11 cellular contexts compared by ENCODE assay signal in the genomic region with DNA sequence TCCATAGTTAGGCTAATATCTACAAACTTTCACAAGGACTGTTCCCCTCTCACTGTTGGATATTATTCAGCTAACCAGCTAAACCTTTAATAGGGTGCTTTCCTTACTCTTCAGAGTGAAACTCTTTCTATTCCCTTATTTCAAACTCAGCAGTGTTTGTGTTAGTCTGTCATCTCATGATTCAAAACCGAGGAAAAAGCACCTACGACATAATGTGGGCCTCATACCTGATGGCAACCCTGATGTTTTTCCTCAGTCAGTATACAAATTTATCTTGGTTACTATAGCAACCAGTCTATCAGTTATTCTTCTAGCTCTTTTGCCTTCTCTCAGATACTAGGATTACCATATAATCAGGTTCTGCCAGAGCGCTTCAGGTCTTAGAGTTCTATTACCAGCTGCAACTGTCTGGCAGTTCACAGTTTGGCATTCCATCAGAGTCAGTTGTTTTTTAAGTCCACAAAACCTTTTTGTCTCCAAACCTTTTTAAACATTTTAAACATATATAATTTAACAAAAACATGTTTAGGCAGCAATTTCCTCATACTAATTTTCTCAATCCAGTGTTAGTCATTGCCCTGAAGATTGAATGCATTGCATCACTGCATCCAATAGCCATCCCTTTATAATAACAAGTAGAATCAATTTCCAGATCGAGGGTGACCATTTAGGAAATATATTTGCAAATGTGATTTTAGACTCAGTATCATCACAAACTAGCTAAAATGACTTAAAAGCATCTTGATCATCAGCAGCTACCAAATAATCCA. TPM values are rescaled to one million over a fixed set of nuclear protein-coding genes. Genes with fewer than 3 reads are reported as not detected.
A peak's percentile ranks its signal among the peaks of the same experiment; 100 is the strongest.
DNase-seq lines count a peak whose midpoint lies in the region; ATAC-seq, FAIRE-seq and TF ChIP-seq lines count a peak whose summit lies in the region.
"Had no signal": no experiment of that assay in that cellular context is flagged by ENCODE, and none has a peak within 500 bp of the region (broad histone marks: within the 10 kb centered on the region; RNA-seq: fewer than 3 reads in every experiment).

No MANE protein-coding gene starts in this region.

- CTCF ChIA-PET in activated CD4-positive, alpha-beta memory T cell treated with anti-CD3 and anti-CD28 coated beads, Interleukin-2, amount 10 ng/mL, durations not matched to agents 7 days and 5 days (lab: Charles Lee): no interaction called here

- H3K27me3 ChIP-seq in small intestine (ENCODE audit: control insufficient read depth in 2 of 2, insufficient read depth in 2 of 2, low read length in 2 of 2) (no peaks in the 10 kb centered on the region), heart left ventricle (no peaks in the 10 kb centered on the region)

- DNase-seq in NCI-H526 treated with DMSO at 0.1 percent for 48 hours (lab: John Stamatoyannopoulos, UW): peak; percentile 24
- no peak for DNase-seq in natural killer cell
- no peak for DNase-seq in small intestine
- no peak for DNase-seq in heart left ventricle
- DNase-seq in activated CD4-positive, alpha-beta memory T cell treated with anti-CD3 and anti-CD28 coated beads, Interleukin-2, amount 10 ng/mL, durations not matched to agents 7 days and 5 days: no peak
- DNase-seq: left colon; NCI-H1694 treated with DMSO at 0.1 percent for 48 hours; stimulated activated CD8-positive, alpha-beta memory T cell treated with anti-CD3 and anti-CD28 coated beads, Interleukin-4, amount 100 ng/mL, for 48 hours had no signal

- H3K27ac ChIP-seq in small intestine (ENCODE audit: low read depth in 1 of 2, low read length in 1 of 2) (no peak overlapping the region), heart left ventricle (no peak overlapping the region)

- no peaks in the 10 kb centered on the region for H3K27me3 Mint-ChIP-seq in natural killer cell (ENCODE audit: low read depth in 2 of 2)
- no peaks in the 10 kb centered on the region for H3K27me3 Mint-ChIP-seq in activated CD4-positive, alpha-beta memory T cell treated with anti-CD3 and anti-CD28 coated beads, Interleukin-2, amount 10 ng/mL, durations not matched to agents 7 days and 5 days

- H3K36me3 Mint-ChIP-seq in natural killer cell: no peaks in the 10 kb centered on the region
- no peaks in the 10 kb centered on the region for H3K36me3 Mint-ChIP-seq in activated CD4-positive, alpha-beta memory T cell treated with anti-CD3 and anti-CD28 coated beads, Interleukin-2, amount 10 ng/mL, durations not matched to agents 7 days and 5 days (ENCODE audit: low read depth)

- no peak for TF ChIP-seq CTCF in natural killer cell (IDR thresholded peaks at IDR 0.05)
- TF ChIP-seq CTCF in heart left ventricle (IDR thresholded peaks at IDR 0.05): no peak

- H3K4me3 ChIP-seq in small intestine (ENCODE audit: low read depth in 1 of 2, low read length in 2 of 2): no peak overlapping the region
- H3K4me3 ChIP-seq in heart left ventricle: no peak overlapping the region

- H3K9me3 Mint-ChIP-seq in natural killer cell: no peaks in the 10 kb centered on the region
- no peaks in the 10 kb centered on the region for H3K9me3 Mint-ChIP-seq in activated CD4-positive, alpha-beta memory T cell treated with anti-CD3 and anti-CD28 coated beads, Interleukin-2, amount 10 ng/mL, durations not matched to agents 7 days and 5 days

- no peaks in the 10 kb centered on the region for H3K4me1 ChIP-seq in small intestine (ENCODE audit: control insufficient read depth in 2 of 2, insufficient read depth in 1 of 2, low read depth in 1 of 2, low read length in 1 of 2)
- H3K4me1 ChIP-seq in heart left ventricle: peaks cover 0 to 58% (median 16%) of the 10 kb centered on the region in 12 donors

- intact Hi-C loops in natural killer cell (cut with micrococcal nuclease): no loop called here
- intact Hi-C loops in heart left ventricle (cut with DNase I): no loop called here

- no peaks in the 10 kb centered on the region for H3K36me3 ChIP-seq in small intestine (ENCODE audit: control insufficient read depth in 2 of 2, insufficient read depth in 2 of 2, low read length in 2 of 2)
- no peaks in the 10 kb centered on the region for H3K36me3 ChIP-seq in heart left ventricle

- no peak for TF ChIP-seq POLR2A in heart left ventricle (IDR thresholded peaks at IDR 0.05)

- POLR2A ChIA-PET in activated CD4-positive, alpha-beta memory T cell treated with anti-CD3 and anti-CD28 coated beads, Interleukin-2, amount 10 ng/mL, durations not matched to agents 7 days and 5 days (lab: Charles Lee): interaction anchor here (0.6 kb wide), 1 partner anchor 10 kb away, joined by 3 read pairs; no protein-coding TSS in a partner anchor

- H3K27ac Mint-ChIP-seq in natural killer cell: peak overlapping the region; percentile 36 to 50
- H3K27ac Mint-ChIP-seq in activated CD4-positive, alpha-beta memory T cell treated with anti-CD3 and anti-CD28 coated beads, Interleukin-2, amount 10 ng/mL, durations not matched to agents 7 days and 5 days: no peak overlapping the region

- H3K9me3 ChIP-seq in small intestine (ENCODE audit: control insufficient read depth, low read depth) (no peaks in the 10 kb centered on the region), heart left ventricle (no peaks in the 10 kb centered on the region)

- no peak for FAIRE-seq in small intestine (lab: Jason Lieb, UNC)

- 59 to 62% (median 61%) methylated on average over 4 of the region's 4 CpGs for WGBS in small intestine, 3 donors
- WGBS in heart left ventricle, 4 donors: 59 to 77% (median 65%) methylated on average over 4 of the region's 4 CpGs

- no peak overlapping the region for H3K4me3 Mint-ChIP-seq in natural killer cell
- no peak overlapping the region for H3K4me3 Mint-ChIP-seq in activated CD4-positive, alpha-beta memory T cell treated with anti-CD3 and anti-CD28 coated beads, Interleukin-2, amount 10 ng/mL, durations not matched to agents 7 days and 5 days

- ATAC-seq in GM18873 (IDR thresholded peaks at IDR 0.05; ENCODE audit: low FRiP score, unreplicated experiment) (peak; percentile 55), HG02610 (IDR thresholded peaks at IDR 0.05; ENCODE audit: unreplicated experiment) (peak; percentile 74), natural killer cell (no peak), heart left ventricle (no peak)
- ATAC-seq: HCT116, left colon had no signal

- H3K4me1 Mint-ChIP-seq in natural killer cell: peaks cover 29 to 45% of the 10 kb centered on the region in 2 donors
- peaks cover 56% of the 10 kb centered on the region for H3K4me1 Mint-ChIP-seq in activated CD4-positive, alpha-beta memory T cell treated with anti-CD3 and anti-CD28 coated beads, Interleukin-2, amount 10 ng/mL, durations not matched to agents 7 days and 5 days

RNA-seq across cellular contexts. Expression of a gene that starts 7.4 kb away (rescaled TPM):
- 10 to 100 TPM; 14.6 to 17.5 (median 16.0) TPM for total RNA-seq in natural killer cell
- 1 to 10 TPM; 5.1 to 6.9 (median 5.8) TPM for polyA plus RNA-seq in small intestine
- 10 to 100 TPM in 8 of 9 donors, 1 to 10 TPM in 1; 9.6 to 18.0 (median 14.5) TPM for total RNA-seq in heart left ventricle
- 1 to 10 TPM; 3.0 to 9.1 TPM for polyA plus RNA-seq in heart left ventricle
- total RNA-seq in activated CD4-positive, alpha-beta memory T cell treated with anti-CD3 and anti-CD28 coated beads, Interleukin-2, amount 10 ng/mL, durations not matched to agents 7 days and 5 days: 10 to 100 TPM; 18.9 to 19.9 TPM

Comparison
In these comparisons a context has a peak if more than half of its experiments do, and no peak if none do; other contexts are left out.
1. ATAC-seq: peak in GM18873 (single experiment) and HG02610 (single experiment); none in natural killer cell (0 of 3) and heart left ventricle (0 of 4).